10 cellular contexts compared by ENCODE assay signal in genomic region chr17:77322284-77322533, GRCh38.
DNase-seq lines count a peak whose midpoint lies in the region; TF ChIP-seq lines count a peak whose summit lies in the region.
"Had no signal": no experiment of that assay in that cellular context is flagged by ENCODE, and none has a peak within 500 bp of the region (broad histone marks: within the 10 kb centered on the region; RNA-seq: fewer than 3 reads in every experiment).

No MANE protein-coding gene starts in this region.

- H3K27me3 ChIP-seq in HL-60 (ENCODE audit: insufficient read depth, poor library complexity, severe bottlenecking), result no peaks in the 10 kb centered on the region
- no peaks in the 10 kb centered on the region for H3K27me3 ChIP-seq in CD4-positive, alpha-beta memory T cell (ENCODE audit: insufficient read depth, low read length)

- H3K9me3 Mint-ChIP-seq in nephron progenitor cell, result no peaks in the 10 kb centered on the region
- no peaks in the 10 kb centered on the region for H3K9me3 Mint-ChIP-seq in CD4-positive, alpha-beta memory T cell

- no peak for TF ChIP-seq CTCF in HL-60 (IDR thresholded peaks at IDR 0.05; ENCODE audit: insufficient read depth, low read length)
- TF ChIP-seq CTCF in choroid plexus epithelial cell (conservative IDR thresholded peaks at IDR 0.05; ENCODE audit: low read depth, low read length), result no peak
- no peak for TF ChIP-seq CTCF in nephron progenitor cell (IDR thresholded peaks at IDR 0.05)

- peaks cover 67% of the 10 kb centered on the region for H3K4me1 ChIP-seq in CD4-positive, alpha-beta memory T cell (ENCODE audit: insufficient read depth, low read length)

- H3K4me3 ChIP-seq in HL-60 (replicated peaks; ENCODE audit: insufficient read depth, low read length), result peak overlapping the region; percentile 79
- peak overlapping the region; percentile 53 for H3K4me3 ChIP-seq in choroid plexus epithelial cell (ENCODE audit: low read depth, low read length)
- no peak overlapping the region for H3K4me3 ChIP-seq in CD4-positive, alpha-beta memory T cell (ENCODE audit: low read length in 2 of 2)

- POLR2A ChIA-PET in CD4-positive, alpha-beta memory T cell (lab: Charles Lee; ENCODE audit: partially characterized antibody), result no interaction called here

- CTCF ChIA-PET in CD4-positive, alpha-beta memory T cell (lab: Charles Lee; ENCODE audit: partially characterized antibody), result no interaction called here

- peaks cover 77% of the 10 kb centered on the region for H3K4me1 Mint-ChIP-seq in nephron progenitor cell
- H3K4me1 Mint-ChIP-seq in CD4-positive, alpha-beta memory T cell, result peaks cover 32 to 65% (median 49%) of the 10 kb centered on the region in 4 donors

- no peaks in the 10 kb centered on the region for H3K36me3 Mint-ChIP-seq in nephron progenitor cell (ENCODE audit: low read depth)
- H3K36me3 Mint-ChIP-seq in CD4-positive, alpha-beta memory T cell, result no peaks in the 10 kb centered on the region

- no peaks in the 10 kb centered on the region for H3K9me3 ChIP-seq in CD4-positive, alpha-beta memory T cell (ENCODE audit: control insufficient read depth in 1 of 2, low read length in 2 of 2)

- DNase-seq in A172 (ENCODE audit: low spot score) (peak; percentile 63), HL-60 (ENCODE audit: low read depth in 1 of 2, low spot score in 1 of 2) (no peak), choroid plexus epithelial cell (ENCODE audit: low read depth) (peak; percentile 48), nephron progenitor cell (no peak), mucosa of gallbladder (ENCODE audit: low spot score) (no peak), NCI-H345 (lab: John Stamatoyannopoulos, UW) (no peak)
- no peak for DNase-seq in CD4-positive, alpha-beta memory T cell
- no peak for DNase-seq in stimulated activated CD4-positive, alpha-beta T cell treated with anti-CD3 and anti-CD28 coated beads, Interleukin-4, amount 100 ng/mL, for 1 hour
- DNase-seq: activated CD4-positive, alpha-beta T cell treated with anti-CD3 and anti-CD28 coated beads, Interleukin-2, amount 50 U/mL, for 4 hours; stimulated activated naive CD4-positive, alpha-beta T cell treated with Interleukin-2 at 50 U/mL for 16 hours had no signal

- no peaks in the 10 kb centered on the region for H3K36me3 ChIP-seq in CD4-positive, alpha-beta memory T cell (ENCODE audit: insufficient read depth, low read length)

- intact Hi-C loops in CD4-positive, alpha-beta memory T cell (cut with micrococcal nuclease), result no loop called here

- H3K27ac ChIP-seq in HL-60 (replicated peaks), result no peak overlapping the region
- no peak overlapping the region for H3K27ac ChIP-seq in CD4-positive, alpha-beta memory T cell (ENCODE audit: low read depth, low read length)

- H3K27ac Mint-ChIP-seq in nephron progenitor cell, result peak overlapping the region; percentile 99
- H3K27ac Mint-ChIP-seq in CD4-positive, alpha-beta memory T cell, result no peak overlapping the region

- peak overlapping the region; percentile 38 for H3K4me3 Mint-ChIP-seq in nephron progenitor cell
- no peak overlapping the region for H3K4me3 Mint-ChIP-seq in CD4-positive, alpha-beta memory T cell

- peaks cover 12% of the 10 kb centered on the region for H3K27me3 Mint-ChIP-seq in nephron progenitor cell (ENCODE audit: low read depth, poor library complexity)
- no peaks in the 10 kb centered on the region for H3K27me3 Mint-ChIP-seq in CD4-positive, alpha-beta memory T cell

Comparison
In these comparisons a context has a peak if more than half of its experiments do, and no peak if none do; other contexts are left out.
1. DNase-seq: peak in A172 (single experiment) and choroid plexus epithelial cell (single experiment); none in HL-60 (0 of 2), nephron progenitor cell (single experiment), CD4-positive, alpha-beta memory T cell (0 of 5), stimulated activated CD4-positive, alpha-beta T cell treated with anti-CD3 and anti-CD28 coated beads, Interleukin-4, amount 100 ng/mL, for 1 hour (single experiment), mucosa of gallbladder (single experiment) and NCI-H345 (single experiment).
2. H3K4me3 ChIP-seq: peak in HL-60 (single experiment) and choroid plexus epithelial cell (single experiment); none in CD4-positive, alpha-beta memory T cell (0 of 2).